ENCODE assay signal across 14 cellular contexts in genomic region chr10:84114088-84114667, GRCh38. TPM values are rescaled to one million over a fixed set of nuclear protein-coding genes. Genes with fewer than 3 reads are reported as not detected.
DNase-seq lines count a peak whose midpoint lies in the region; ATAC-seq, FAIRE-seq and TF ChIP-seq lines count a peak whose summit lies in the region.
"Had no signal": no experiment of that assay in that cellular context is flagged by ENCODE, and none has a peak within 500 bp of the region (broad histone marks: within the 10 kb centered on the region; RNA-seq: fewer than 3 reads in every experiment).

No MANE protein-coding gene starts in this region.

- no peaks in the 10 kb centered on the region for H3K9me3 ChIP-seq in A549
- no peaks in the 10 kb centered on the region for H3K9me3 ChIP-seq in mucosa of descending colon

- WGBS in A549 (ENCODE audit: missing lambda C conversion rate): 20% methylated on average over 13 of the region's 13 CpGs

- ATAC-seq in A549: no peak
- no peak for ATAC-seq in mucosa of descending colon
- no peak for ATAC-seq in activated naive CD4-positive, alpha-beta T cell treated with anti-CD3 and anti-CD28 coated beads, Interleukin-2, amount 50 U/mL, for 72 hours
- ATAC-seq: activated T-cell treated with anti-CD3 and anti-CD28 coated beads, Interleukin-2, amount 50 U/mL, for 4 hours had no signal

- peaks cover 7% of the 10 kb centered on the region for H3K27me3 Mint-ChIP-seq in activated CD4-positive, alpha-beta memory T cell treated with anti-CD3 and anti-CD28 coated beads, Interleukin-2, amount 10 ng/mL, durations not matched to agents 7 days and 5 days

- no peak overlapping the region for H3K27ac Mint-ChIP-seq in activated CD4-positive, alpha-beta memory T cell treated with anti-CD3 and anti-CD28 coated beads, Interleukin-2, amount 10 ng/mL, durations not matched to agents 7 days and 5 days
- H3K27ac Mint-ChIP-seq in activated naive CD4-positive, alpha-beta T cell treated with anti-CD3 and anti-CD28 coated beads, Interleukin-2, amount 50 U/mL, for 72 hours: no peak overlapping the region

- H3K4me3 Mint-ChIP-seq in activated CD4-positive, alpha-beta memory T cell treated with anti-CD3 and anti-CD28 coated beads, Interleukin-2, amount 10 ng/mL, durations not matched to agents 7 days and 5 days: no peak overlapping the region
- H3K4me3 Mint-ChIP-seq: activated T-cell treated with anti-CD3 and anti-CD28 coated beads, Interleukin-2, amount 50 U/mL, for 4 hours; CD14-positive monocyte had no signal

- H3K36me3 ChIP-seq in mucosa of descending colon (ENCODE audit: low read depth): no peaks in the 10 kb centered on the region

- TF ChIP-seq POLR2A in A549 (IDR thresholded peaks at IDR 0.05; ENCODE audit: low read length): no peak

- no peaks in the 10 kb centered on the region for H3K4me1 ChIP-seq in A549
- no peaks in the 10 kb centered on the region for H3K4me1 ChIP-seq in mucosa of descending colon (ENCODE audit: low read depth)

- in situ Hi-C loops in GM13976 (cut with MboI; ENCODE audit: low sequenced_read_pairs, unreplicated experiment): no loop called here

- no peaks in the 10 kb centered on the region for H3K36me3 Mint-ChIP-seq in activated CD4-positive, alpha-beta memory T cell treated with anti-CD3 and anti-CD28 coated beads, Interleukin-2, amount 10 ng/mL, durations not matched to agents 7 days and 5 days (ENCODE audit: low read depth)
- no peaks in the 10 kb centered on the region for H3K36me3 Mint-ChIP-seq in activated naive CD4-positive, alpha-beta T cell treated with anti-CD3 and anti-CD28 coated beads, Interleukin-2, amount 50 U/mL, for 72 hours
- H3K36me3 Mint-ChIP-seq: CD14-positive monocyte had no signal

- no peak overlapping the region for H3K4me2 ChIP-seq in A549

- TF ChIP-seq CTCF in A549 (IDR thresholded peaks at IDR 0.05) (0 out of 3 replicates have a peak, but pooled peaks have one; percentile 23), GM13976 (IDR thresholded peaks at IDR 0.05; ENCODE audit: borderline replicate concordance, control extremely low read depth, extremely low read depth, insufficient read depth, missing control alignments) (peak; percentile 37), mucosa of descending colon (IDR thresholded peaks at IDR 0.05) (no peak)

- H3K9me3 Mint-ChIP-seq in activated CD4-positive, alpha-beta memory T cell treated with anti-CD3 and anti-CD28 coated beads, Interleukin-2, amount 10 ng/mL, durations not matched to agents 7 days and 5 days: no peaks in the 10 kb centered on the region
- H3K9me3 Mint-ChIP-seq in activated naive CD4-positive, alpha-beta T cell treated with anti-CD3 and anti-CD28 coated beads, Interleukin-2, amount 50 U/mL, for 72 hours: no peaks in the 10 kb centered on the region
- H3K9me3 Mint-ChIP-seq: activated T-cell treated with anti-CD3 and anti-CD28 coated beads, Interleukin-2, amount 50 U/mL, for 4 hours had no signal

- TF ChIP-seq RAD21 in A549 (conservative IDR thresholded peaks at IDR 0.05 in 1 of 2, IDR thresholded peaks at IDR 0.05 in 1 of 2): peak in 1 of 2 experiments; percentile 20; a peak in 1 of 5 replicates

- DNase-seq in A549 (ENCODE audit: low read depth in 1 of 2, low spot score in 1 of 2) (peak in 1 of 2 experiments; percentile 14), GM13976 (ENCODE audit: low spot score) (no peak), SW480 (ENCODE audit: low spot score) (peak; percentile 19), iris pigment epithelial cell (ENCODE audit: low read depth) (peak; percentile 1), mucosa of descending colon (no peak), putamen (ENCODE audit: low spot score) (no peak)
- DNase-seq in activated CD4-positive, alpha-beta memory T cell treated with anti-CD3 and anti-CD28 coated beads, Interleukin-2, amount 10 ng/mL, durations not matched to agents 7 days and 5 days: no peak
- DNase-seq in activated naive CD4-positive, alpha-beta T cell treated with anti-CD3 and anti-CD28 coated beads, Interleukin-2, amount 50 U/mL, for 72 hours (ENCODE audit: low spot score in 2 of 2): no peak
- DNase-seq: activated T-cell treated with anti-CD3 and anti-CD28 coated beads, Interleukin-2, amount 50 U/mL, for 4 hours; islet precursor cell; NCI-H1417; substantia nigra had no signal

- H3K4me3 ChIP-seq in A549 (no peak overlapping the region), mucosa of descending colon (no peak overlapping the region)

- intact Hi-C loops in mucosa of descending colon (cut with DNase I, micrococcal nuclease): no loop called here

- H3K4me1 Mint-ChIP-seq in activated CD4-positive, alpha-beta memory T cell treated with anti-CD3 and anti-CD28 coated beads, Interleukin-2, amount 10 ng/mL, durations not matched to agents 7 days and 5 days: no peaks in the 10 kb centered on the region
- H3K4me1 Mint-ChIP-seq: CD14-positive monocyte had no signal

- no peak for FAIRE-seq in A549 (lab: Jason Lieb, UNC)
- FAIRE-seq: astrocyte had no signal

- H3K27ac ChIP-seq in A549: no peak overlapping the region

- CTCF ChIA-PET in A549 (lab: Yijun Ruan, JAX): interaction anchor here (0.5 kb wide), 1 partner anchor 369 kb away, joined by 3 read pairs; no protein-coding TSS in a partner anchor
- CTCF ChIA-PET in activated CD4-positive, alpha-beta memory T cell treated with anti-CD3 and anti-CD28 coated beads, Interleukin-2, amount 10 ng/mL, durations not matched to agents 7 days and 5 days (lab: Charles Lee): no interaction called here

- POLR2A ChIA-PET in A549 (lab: Yijun Ruan, JAX): no interaction called here
- POLR2A ChIA-PET in activated CD4-positive, alpha-beta memory T cell treated with anti-CD3 and anti-CD28 coated beads, Interleukin-2, amount 10 ng/mL, durations not matched to agents 7 days and 5 days (lab: Charles Lee): no interaction called here

- no peak for TF ChIP-seq EP300 in A549 (IDR thresholded peaks at IDR 0.05)

TF ChIP-seq in A549, 52 proteins besides CTCF, POLR2A, EP300 and RAD21:
- TF ChIP-seq HMGXB4 (CRISPR knock-in tag; IDR thresholded peaks at IDR 0.05; ENCODE audit: borderline replicate concordance) (no peak), CHD2 (IDR thresholded peaks at IDR 0.05; ENCODE audit: low read length, partially characterized antibody) (no peak), HEYL (CRISPR knock-in tag; IDR thresholded peaks at IDR 0.05) (no peak), POLR2AphosphoS2 (conservative IDR thresholded peaks at IDR 0.05; ENCODE audit: low read length) (no peak), NR3C1 (IDR thresholded peaks at IDR 0.05) (no peak), SMC3 (IDR thresholded peaks at IDR 0.05) (no peak), PBX3 (IDR thresholded peaks at IDR 0.05) (no peak), TFCP2L1 (CRISPR knock-in tag; IDR thresholded peaks at IDR 0.05) (no peak)

RNA-seq across cellular contexts. Expression of gene GHITM, which starts 25.1 kb away (rescaled TPM):
- polyA plus RNA-seq in A549 (2011; rRNA removed) (309 and 360 TPM in 2 replicates), A549 (2017; fragmentation: RNase III; extraction: RNeasy Plus Mini Kit Qiagen cat#74134 plus additional on column Dnase treatment) (212 to 225 TPM (median 220 TPM) in 3 replicates)
- 134 and 160 TPM in 2 replicates for polyA plus RNA-seq in A549 (2012; cell fraction: cytosol; rRNA removed)
- 60.2 and 88.5 TPM in 2 replicates for polyA plus RNA-seq in A549 (2012; cell fraction: nucleus; rRNA removed)
- 136 and 181 TPM in 2 replicates for polyA minus RNA-seq in A549 (2011; rRNA and poly(A)+ RNA removed)
- 100 to 1,000 TPM; 216 to 279 (median 271) TPM for total RNA-seq in mucosa of descending colon
- 100 to 1,000 TPM; 120 to 124 TPM for total RNA-seq in activated CD4-positive, alpha-beta memory T cell treated with anti-CD3 and anti-CD28 coated beads, Interleukin-2, amount 10 ng/mL, durations not matched to agents 7 days and 5 days
- total RNA-seq in activated naive CD4-positive, alpha-beta T cell treated with anti-CD3 and anti-CD28 coated beads, Interleukin-2, amount 50 U/mL, for 72 hours: 100 to 1,000 TPM; 169 to 227 TPM

RNA-seq across cellular contexts. Expression of gene GPR15LG, which starts 59.4 kb away (rescaled TPM):
- polyA plus RNA-seq in A549 (2011; rRNA removed) (not detected in 2 replicates), A549 (2017; fragmentation: RNase III; extraction: RNeasy Plus Mini Kit Qiagen cat#74134 plus additional on column Dnase treatment) (not detected in 3 replicates)
- not detected in 2 replicates for polyA plus RNA-seq in A549 (2012; cell fraction: cytosol; rRNA removed)
- polyA plus RNA-seq in A549 (2012; cell fraction: nucleus; rRNA removed): not detected in 2 replicates
- polyA minus RNA-seq in A549 (2011; rRNA and poly(A)+ RNA removed): not detected in 2 replicates
- 100 to 1,000 TPM; 231 to 725 (median 467) TPM for total RNA-seq in mucosa of descending colon
- not detected for total RNA-seq in activated CD4-positive, alpha-beta memory T cell treated with anti-CD3 and anti-CD28 coated beads, Interleukin-2, amount 10 ng/mL, durations not matched to agents 7 days and 5 days
- not detected for total RNA-seq in activated naive CD4-positive, alpha-beta T cell treated with anti-CD3 and anti-CD28 coated beads, Interleukin-2, amount 50 U/mL, for 72 hours
- total RNA-seq: activated T-cell treated with anti-CD3 and anti-CD28 coated beads, Interleukin-2, amount 50 U/mL, for 4 hours; astrocyte had no signal
- polyA plus RNA-seq: CD14-positive monocyte had no signal

Comparison
In these comparisons a context has a peak if more than half of its experiments do, and no peak if none do; other contexts are left out.
1. DNase-seq: peak in SW480 (single experiment) and iris pigment epithelial cell (single experiment); none in GM13976 (single experiment), mucosa of descending colon (0 of 3), activated CD4-positive, alpha-beta memory T cell treated with anti-CD3 and anti-CD28 coated beads, Interleukin-2, amount 10 ng/mL, durations not matched to agents 7 days and 5 days (single experiment), putamen (single experiment) and activated naive CD4-positive, alpha-beta T cell treated with anti-CD3 and anti-CD28 coated beads, Interleukin-2, amount 50 U/mL, for 72 hours (0 of 2).
2. RNA of gene GPR15LG, which starts 59.4 kb away (total RNA-seq): 231 to 725 TPM in mucosa of descending colon; not detected in activated CD4-positive, alpha-beta memory T cell treated with anti-CD3 and anti-CD28 coated beads, Interleukin-2, amount 10 ng/mL, durations not matched to agents 7 days and 5 days and not detected in activated naive CD4-positive, alpha-beta T cell treated with anti-CD3 and anti-CD28 coated beads, Interleukin-2, amount 50 U/mL, for 72 hours; every median in the first group is over 100 times any median in the second.